In genomic region chrX:111511477-111511876, GRCh38 we compare ENCODE assay signal across 10 cellular contexts. TPM values are rescaled to one million over a fixed set of nuclear protein-coding genes. Genes with fewer than 3 reads are reported as not detected.
DNase-seq lines count a peak whose midpoint lies in the region; ATAC-seq, FAIRE-seq and TF ChIP-seq lines count a peak whose summit lies in the region.
"Had no signal": no experiment of that assay in that cellular context is flagged by ENCODE, and none has a peak within 500 bp of the region (broad histone marks: within the 10 kb centered on the region; RNA-seq: fewer than 3 reads in every experiment).

SERTM2 (plus strand) TSS chrX:111511645; CDS start chrX:111518858, 7,213 bp downstream.

- intact Hi-C loops in GM12878 (cut with micrococcal nuclease; ENCODE audit: unreplicated experiment) (no loop called here), spleen (cut with DNase I; ENCODE audit: low total_unique reads) (no loop called here)

- H3K36me3 Mint-ChIP-seq in activated T-cell treated with anti-CD3 and anti-CD28 coated beads, Interleukin-2, amount 50 U/mL, for 72 hours (ENCODE audit: insufficient read depth in 2 of 2): no peaks in the 10 kb centered on the region

- CTCF ChIA-PET in GM12878 (lab: Yijun Ruan, JAX): interaction anchor here (1.3 kb wide), 1 partner anchor 10 kb away, joined by 3 read pairs; no protein-coding TSS in a partner anchor

- H2AFZ ChIP-seq in GM12878 (ENCODE audit: control insufficient read depth, low read depth, low read length) (no peak within 1 kb of the TSS), smooth muscle cell (ENCODE audit: low read depth) (peak within 1 kb of the TSS; percentile 69)

- DNase-seq in activated T-cell treated with anti-CD3 and anti-CD28 coated beads, Interleukin-2, amount 50 U/mL, for 72 hours: peak in 1 of 2 donors; percentile 0
- no peak for DNase-seq in activated T-cell treated with anti-CD3 and anti-CD28 coated beads, Interleukin-2, amount 50 U/mL, for 1 hour
- no peak for DNase-seq in GM12878 (ENCODE audit: low read depth, low spot score)
- DNase-seq in smooth muscle cell (lab: John Stamatoyannopoulos, UW; ENCODE audit: unreplicated experiment): no peak
- no peak for DNase-seq in spleen

- H3K4me2 ChIP-seq in GM12878 (ENCODE audit: control insufficient read depth, insufficient read depth) (no peak within 1 kb of the TSS), smooth muscle cell (peak within 1 kb of the TSS; percentile 78)

- RAD21 ChIA-PET in GM12878 (lab: Charles Lee; ENCODE audit: unreplicated experiment): no interaction called here

- no peaks in the 10 kb centered on the region for H3K4me1 Mint-ChIP-seq in activated T-cell treated with anti-CD3 and anti-CD28 coated beads, Interleukin-2, amount 50 U/mL, for 72 hours (ENCODE audit: low read depth)

- no peak for TF ChIP-seq RAD21 in GM12878 (IDR thresholded peaks at IDR 0.05; ENCODE audit: insufficient read depth, low read depth, low read length)

- no peaks in the 10 kb centered on the region for H3K9me3 Mint-ChIP-seq in activated T-cell treated with anti-CD3 and anti-CD28 coated beads, Interleukin-2, amount 50 U/mL, for 72 hours

- H3K9me3 ChIP-seq in GM12878 (replicated peaks; ENCODE audit: control insufficient read depth, insufficient read depth, low read length) (no peaks in the 10 kb centered on the region), smooth muscle cell (replicated peaks; ENCODE audit: low read depth) (no peaks in the 10 kb centered on the region), spleen (no peaks in the 10 kb centered on the region)
- H3K9me3 ChIP-seq: BLaER1 treated with 17β-estradiol and CSF1 and Interleukin-3, amounts not matched to agents 10 nM and 100 nM had no signal

- H3K27me3 Mint-ChIP-seq in activated T-cell treated with anti-CD3 and anti-CD28 coated beads, Interleukin-2, amount 50 U/mL, for 72 hours (ENCODE audit: low read depth): peaks cover 55% of the 10 kb centered on the region

- H3K27ac ChIP-seq in GM12878 (ENCODE audit: control insufficient read depth, insufficient read depth): no peak within 1 kb of the TSS
- H3K27ac ChIP-seq in smooth muscle cell (ENCODE audit: low read depth): peak within 1 kb of the TSS; percentile 31
- peak within 1 kb of the TSS in 1 of 8 donors; percentile 4 for H3K27ac ChIP-seq in spleen
- H3K27ac ChIP-seq: BLaER1 treated with 17β-estradiol and CSF1 and Interleukin-3, amounts not matched to agents 10 nM and 100 nM had no signal

- ATAC-seq in activated T-cell treated with anti-CD3 and anti-CD28 coated beads, Interleukin-2, amount 50 U/mL, for 72 hours (replicated peaks in 1 of 2): peak; percentile 36 to 51
- ATAC-seq in HG03354 (IDR thresholded peaks at IDR 0.05; ENCODE audit: poor library complexity, severe bottlenecking, unreplicated experiment) (peak; percentile 94), GM12878 (peak; percentile 73), HG03045 (IDR thresholded peaks at IDR 0.05; ENCODE audit: unreplicated experiment) (no peak), HG03139 (IDR thresholded peaks at IDR 0.05; ENCODE audit: unreplicated experiment) (no peak)

- H3K4me3 ChIP-seq in GM12878 (no peak within 1 kb of the TSS), smooth muscle cell (peak within 1 kb of the TSS; percentile 25), spleen (peak within 1 kb of the TSS in 2 of 8 donors; percentile 6 to 33)
- H3K4me3 ChIP-seq: BLaER1 treated with 17β-estradiol and CSF1 and Interleukin-3, amounts not matched to agents 10 nM and 100 nM had no signal

- 3% methylated on average over 3 of the region's 3 CpGs for WGBS in GM12878 (ENCODE audit: insufficient coverage, insufficient replicate concordance, low lambda C conversion rate, missing lambda C conversion rate)
- 0% methylated on average over 3 of the region's 3 CpGs for WGBS in smooth muscle cell (ENCODE audit: low lambda C conversion rate)
- 2 to 7% (median 2%) methylated on average over 3 of the region's 3 CpGs for WGBS in spleen, 5 donors

- H3K79me2 ChIP-seq in GM12878 (ENCODE audit: control insufficient read depth, insufficient read depth, low read length) (no peaks in the 10 kb centered on the region), smooth muscle cell (ENCODE audit: low read depth) (no peaks in the 10 kb centered on the region)

- H3K36me3 ChIP-seq in GM12878 (ENCODE audit: control insufficient read depth in 2 of 2, insufficient read depth in 2 of 2, low read length in 1 of 2): no peaks in the 10 kb centered on the region
- H3K36me3 ChIP-seq in smooth muscle cell (ENCODE audit: low read depth): no peaks in the 10 kb centered on the region
- no peaks in the 10 kb centered on the region for H3K36me3 ChIP-seq in spleen
- H3K36me3 ChIP-seq: BLaER1 treated with 17β-estradiol and CSF1 and Interleukin-3, amounts not matched to agents 10 nM and 100 nM had no signal

- no peak within 1 kb of the TSS for H3K9ac ChIP-seq in GM12878 (ENCODE audit: control insufficient read depth, insufficient read depth, low read length)
- peak within 1 kb of the TSS; percentile 23 for H3K9ac ChIP-seq in smooth muscle cell (ENCODE audit: low read depth)
- H3K9ac ChIP-seq: BLaER1 treated with 17β-estradiol and CSF1 and Interleukin-3, amounts not matched to agents 10 nM and 100 nM had no signal

- POLR2A ChIA-PET in GM12878 (lab: Charles Lee): no interaction called here

- no TSS peak for BruUV-seq in GM12878 (replicated peaks; lab: Mats Ljungman, UMichigan)

- H3K4me3 Mint-ChIP-seq in activated T-cell treated with anti-CD3 and anti-CD28 coated beads, Interleukin-2, amount 50 U/mL, for 72 hours: peak within 1 kb of the TSS in 1 of 2 donors; percentile 55

- no peak within 1 kb of the TSS for H3K27ac Mint-ChIP-seq in activated T-cell treated with anti-CD3 and anti-CD28 coated beads, Interleukin-2, amount 50 U/mL, for 72 hours

- in situ Hi-C loops in GM12878 (cut with MboI): no loop called here

- H3F3A ChIP-seq in smooth muscle cell (ENCODE audit: low read depth): peaks cover 3% of the 10 kb centered on the region

- H3K27me3 ChIP-seq in GM12878 (replicated peaks in 1 of 2; ENCODE audit: control insufficient read depth in 2 of 2, insufficient read depth in 2 of 2, low read length in 1 of 2) (no peaks in the 10 kb centered on the region; a peak in 1 of 4 replicates), smooth muscle cell (ENCODE audit: low read depth) (no peaks in the 10 kb centered on the region), spleen (replicated peaks in 1 of 7) (peaks cover 0 to 33% (median 0%) of the 10 kb centered on the region in 7 donors)

- H4K20me1 ChIP-seq in GM12878 (ENCODE audit: control insufficient read depth, insufficient read depth) (no peaks in the 10 kb centered on the region), smooth muscle cell (ENCODE audit: low read depth) (no peaks in the 10 kb centered on the region)
- H4K20me1 ChIP-seq: BLaER1 treated with 17β-estradiol and CSF1 and Interleukin-3, amounts not matched to agents 10 nM and 100 nM had no signal

- TF ChIP-seq POLR2A in GM12878 (IDR thresholded peaks at IDR 0.05; ENCODE audit: low read depth, low read length) (no peak), spleen (IDR thresholded peaks at IDR 0.05) (no peak)

- TF ChIP-seq EP300 in GM12878 (IDR thresholded peaks at IDR 0.05; ENCODE audit: borderline replicate concordance in 1 of 2, control insufficient read depth in 1 of 2, low read depth in 2 of 2, low read length in 2 of 2): no peak

- SMC1A ChIA-PET in GM12878 (lab: Charles Lee; ENCODE audit: uncharacterized antibody, unreplicated experiment): no interaction called here

- no peak for FAIRE-seq in GM12878 (lab: Jason Lieb, UNC)
- FAIRE-seq: endometrium had no signal

- H3K4me1 ChIP-seq in GM12878 (ENCODE audit: control insufficient read depth, insufficient read depth, low read length) (no peaks in the 10 kb centered on the region), smooth muscle cell (ENCODE audit: low read depth) (peaks cover 18% of the 10 kb centered on the region), spleen (no peaks in the 10 kb centered on the region)

- TF ChIP-seq CTCF in GM12878 (IDR thresholded peaks at IDR 0.05 in 2 of 3, conservative IDR thresholded peaks at IDR 0.05 in 1 of 3; ENCODE audit: control insufficient read depth in 2 of 3, extremely low read depth in 1 of 3, insufficient read depth in 1 of 3, low read depth in 3 of 3, low read length in 3 of 3) (no peak), smooth muscle cell (IDR thresholded peaks at IDR 0.05; ENCODE audit: borderline replicate concordance, insufficient read depth, poor library complexity, severe bottlenecking) (no peak), spleen (IDR thresholded peaks at IDR 0.05 in 8 of 11, conservative IDR thresholded peaks at IDR 0.05 in 3 of 11) (no peak)

TF ChIP-seq in GM12878, 131 proteins besides CTCF, POLR2A, EP300 and RAD21:
- TF ChIP-seq CBFB (IDR thresholded peaks at IDR 0.05; ENCODE audit: low read depth): no peak
- peak; percentile 88 for TF ChIP-seq SPI1 (IDR thresholded peaks at IDR 0.05; ENCODE audit: borderline replicate concordance, insufficient read depth, low read depth, low read length)

RNA-seq across cellular contexts. Expression of gene SERTM2, which starts in this region (rescaled TPM):
- total RNA-seq in activated T-cell treated with anti-CD3 and anti-CD28 coated beads, Interleukin-2, amount 50 U/mL, for 72 hours: under 1 TPM in 1 of 2 donors, not detected in 1; 0.05 TPM
- total RNA-seq in GM12878 (2013; cell fraction: nucleolus; rRNA removed): not detected in 2 replicates
- total RNA-seq in GM12878 (2014; rRNA removed): not detected in 2 replicates
- total RNA-seq in GM12878 (2014; rRNA removed; fragmentation: Illumina TruSeq; extraction: Trizol): not detected in 2 replicates
- total RNA-seq in GM12878 (2021): not detected in 2 replicates
- polyA plus RNA-seq in GM12878 (2011; ENCODE audit: low read depth): not detected
- not detected in 2 replicates for polyA plus RNA-seq in GM12878 (2011; rRNA removed)
- polyA plus RNA-seq in GM12878 (2011; cell fraction: cytosol; rRNA removed): not detected in 2 replicates
- not detected in 2 replicates for polyA plus RNA-seq in GM12878 (2011; cell fraction: nucleus; rRNA removed)
- polyA plus RNA-seq in GM12878 (2012): not detected in 2 replicates
- not detected in 2 replicates for polyA plus RNA-seq in GM12878 (2014; fragmentation: Illumina TruSeq; extraction: Trizol)
- not detected for polyA plus RNA-seq in GM12878 (2014; fragmentation: Nextera tagmentation; extraction: Ambion mirVana)
- polyA plus RNA-seq in GM12878 (2014; rRNA removed): not detected in 2 replicates
- not detected for polyA plus RNA-seq in GM12878 (2016; fragmentation: Nextera tagmentation; extraction: Ambion mirVana)
- not detected in 2 replicates for polyA minus RNA-seq in GM12878 (2011; rRNA and poly(A)+ RNA removed)
- polyA minus RNA-seq in GM12878 (2011; cell fraction: cytosol; rRNA and poly(A)+ RNA removed): not detected in 2 replicates
- not detected in 2 replicates for polyA minus RNA-seq in GM12878 (2011; cell fraction: nucleus; rRNA and poly(A)+ RNA removed)
- 0.31 and 0.90 TPM in 2 replicates for total RNA-seq in smooth muscle cell
- 0.55 TPM in 1 of 2 replicates, not detected in the other for polyA plus RNA-seq in smooth muscle cell
- total RNA-seq in spleen: 1 to 10 TPM in 4 of 7 donors, under 1 TPM in 3; 0.44 to 2.7 (median 1.0) TPM
- polyA plus RNA-seq in spleen: under 1 TPM; 0.24 to 0.45 (median 0.38) TPM

Comparison
In these comparisons a context has a peak if more than half of its experiments do, and no peak if none do; other contexts are left out.
1. Peak in ATAC-seq in activated T-cell treated with anti-CD3 and anti-CD28 coated beads, Interleukin-2, amount 50 U/mL, for 72 hours; RNA of the gene not detected or under 1 TPM.
2. Peak in ATAC-seq in GM12878; RNA of the gene not detected or under 1 TPM.